8 cellular contexts compared by ENCODE assay signal in genomic region chr4:118034061-118034785, GRCh38. TPM values are rescaled to one million over a fixed set of nuclear protein-coding genes. Genes with fewer than 3 reads are reported as not detected.
DNase-seq lines count a peak whose midpoint lies in the region; ATAC-seq and TF ChIP-seq lines count a peak whose summit lies in the region.

TSS of gene NDST3 (plus strand) at chr4:118034486. CDS start at chr4:118053911, 19,425 bp downstream.

- peak within 1 kb of the TSS; percentile 99 for H2AFZ ChIP-seq in neuronal stem cell (ENCODE audit: low read length)

- no peak within 1 kb of the TSS for H2BK120ac ChIP-seq in neuronal stem cell (ENCODE audit: low read depth, low read length)

- H3K4me2 ChIP-seq in neuronal stem cell (ENCODE audit: insufficient read depth, low read length, poor library complexity, severe bottlenecking): peak within 1 kb of the TSS; percentile 66

- CTCF ChIA-PET in activated naive CD4-positive, alpha-beta T cell treated with anti-CD3 and anti-CD28 coated beads for 36 hours (lab: Charles Lee): interaction anchor here (1.3 kb wide), 1 partner anchor 9 kb away, joined by 3 read pairs; no protein-coding TSS in a partner anchor

- intact Hi-C loops in activated naive CD4-positive, alpha-beta T cell treated with anti-CD3 and anti-CD28 coated beads for 36 hours (cut with micrococcal nuclease): loop anchor here (10.0 kb wide), 1 partner anchor 1969 kb away; no protein-coding TSS in a partner anchor

- ATAC-seq in GM19463 (IDR thresholded peaks at IDR 0.05; ENCODE audit: unreplicated experiment): no peak

- peak within 1 kb of the TSS; percentile 89 for H2BK15ac ChIP-seq in neuronal stem cell (ENCODE audit: low read length)

- no peaks in the 10 kb centered on the region for H3K9me3 Mint-ChIP-seq in activated naive CD4-positive, alpha-beta T cell treated with anti-CD3 and anti-CD28 coated beads for 36 hours
- H3K9me3 Mint-ChIP-seq in HFFc6: no peaks in the 10 kb centered on the region

- no peak within 1 kb of the TSS for H3K27ac ChIP-seq in neuronal stem cell (replicated peaks; ENCODE audit: low read length)

- no peak within 1 kb of the TSS for H3K27ac Mint-ChIP-seq in activated naive CD4-positive, alpha-beta T cell treated with anti-CD3 and anti-CD28 coated beads for 36 hours
- H3K27ac Mint-ChIP-seq in HFFc6: no peak within 1 kb of the TSS

- peak within 1 kb of the TSS; percentile 81 for H3K9ac ChIP-seq in neuronal stem cell (ENCODE audit: low read depth, low read length, poor library complexity)

- peak; percentile 46 for DNase-seq in activated naive CD4-positive, alpha-beta T cell treated with anti-CD3 and anti-CD28 coated beads for 36 hours
- no peak for DNase-seq in activated naive CD4-positive, alpha-beta T cell treated with Interleukin-2 at 50 U/mL for 16 hours
- DNase-seq in HFFc6 (peak; percentile 10), NCI-H1694 (lab: John Stamatoyannopoulos, UW) (peak; percentile 84), UCSD-AML1 (lab: John Stamatoyannopoulos, UW; ENCODE audit: unreplicated experiment) (peak; percentile 68), fibroblast of pulmonary artery (ENCODE audit: low read depth) (peak; percentile 42), neuronal stem cell (ENCODE audit: low spot score) (peak; percentile 62)

- no peaks in the 10 kb centered on the region for H3K4me1 ChIP-seq in neuronal stem cell (ENCODE audit: control insufficient read depth in 2 of 2, insufficient read depth in 1 of 2, low read depth in 1 of 2, low read length in 2 of 2)

- no peak within 1 kb of the TSS for H2AK5ac ChIP-seq in neuronal stem cell (ENCODE audit: low read depth, low read length)

- no peaks in the 10 kb centered on the region for H3K79me1 ChIP-seq in neuronal stem cell (ENCODE audit: low read depth, low read length)

- H3K4ac ChIP-seq in neuronal stem cell (ENCODE audit: low read length): no peak within 1 kb of the TSS

- H3K14ac ChIP-seq in neuronal stem cell (ENCODE audit: low read length): no peak within 1 kb of the TSS

- H3K18ac ChIP-seq in neuronal stem cell (ENCODE audit: low read length): peak within 1 kb of the TSS; percentile 97

- H3K36me3 ChIP-seq in neuronal stem cell (replicated peaks in 1 of 2; ENCODE audit: control insufficient read depth in 2 of 2, insufficient read depth in 2 of 2, low read length in 2 of 2): no peaks in the 10 kb centered on the region

- no peak within 1 kb of the TSS for H2BK5ac ChIP-seq in neuronal stem cell (ENCODE audit: low read length)

- no peak within 1 kb of the TSS for H3K23ac ChIP-seq in neuronal stem cell (ENCODE audit: low read depth, low read length, poor library complexity)

- H3K27me3 ChIP-seq in neuronal stem cell (ENCODE audit: control insufficient read depth in 3 of 3, insufficient read depth in 3 of 3, low read depth in 1 of 3, low read length in 3 of 3): peaks cover 0 to 15% (median 0%) of the 10 kb centered on the region in 3 experiments

- peaks cover 35% of the 10 kb centered on the region for H3K27me3 Mint-ChIP-seq in activated naive CD4-positive, alpha-beta T cell treated with anti-CD3 and anti-CD28 coated beads for 36 hours (ENCODE audit: low read depth)
- peaks cover 14% of the 10 kb centered on the region for H3K27me3 Mint-ChIP-seq in HFFc6 (ENCODE audit: insufficient read depth)

- peak within 1 kb of the TSS; percentile 1 for H3K4me3 Mint-ChIP-seq in activated naive CD4-positive, alpha-beta T cell treated with anti-CD3 and anti-CD28 coated beads for 36 hours
- peak within 1 kb of the TSS; percentile 80 for H3K4me3 Mint-ChIP-seq in HFFc6

- H3K9me3 ChIP-seq in neuronal stem cell (replicated peaks in 1 of 2; ENCODE audit: control insufficient read depth in 2 of 2, insufficient read depth in 1 of 2, low read depth in 1 of 2, low read length in 2 of 2): no peaks in the 10 kb centered on the region

- H3K36me3 Mint-ChIP-seq in activated naive CD4-positive, alpha-beta T cell treated with anti-CD3 and anti-CD28 coated beads for 36 hours (ENCODE audit: low read depth): no peaks in the 10 kb centered on the region
- H3K36me3 Mint-ChIP-seq in HFFc6 (ENCODE audit: low read depth): no peaks in the 10 kb centered on the region

- peak within 1 kb of the TSS; percentile 42 for H3K4me3 ChIP-seq in fibroblast of pulmonary artery (replicated peaks; ENCODE audit: low read depth, low read length)
- H3K4me3 ChIP-seq in neuronal stem cell (ENCODE audit: low read length in 2 of 2): peak within 1 kb of the TSS; percentile 49 to 96

- peaks cover 4% of the 10 kb centered on the region for H3K4me1 Mint-ChIP-seq in activated naive CD4-positive, alpha-beta T cell treated with anti-CD3 and anti-CD28 coated beads for 36 hours (ENCODE audit: low read depth)
- H3K4me1 Mint-ChIP-seq in HFFc6 (ENCODE audit: low read depth): peaks cover 13% of the 10 kb centered on the region

- peak; percentile 61 for TF ChIP-seq CTCF in HFFc6 (IDR thresholded peaks at IDR 0.05)
- TF ChIP-seq CTCF in fibroblast of pulmonary artery (IDR thresholded peaks at IDR 0.05; ENCODE audit: low read length, missing control alignments): peak; percentile 14

- H4K91ac ChIP-seq in neuronal stem cell (ENCODE audit: low read depth, low read length, poor library complexity): no peak within 1 kb of the TSS

- H4K8ac ChIP-seq in neuronal stem cell (ENCODE audit: low read depth, low read length): no peak within 1 kb of the TSS

- no peak within 1 kb of the TSS for H2BK12ac ChIP-seq in neuronal stem cell (ENCODE audit: low read length)

- WGBS in neuronal stem cell (ENCODE audit: extremely low coverage in 2 of 2, insufficient read length in 2 of 2, insufficient replicate concordance in 1 of 2), 2 donors: no CpG with 5 or more reads among the region's 11 CpGs

RNA-seq across cellular contexts. Expression of gene NDST3, which starts in this region (rescaled TPM):
- total RNA-seq in activated naive CD4-positive, alpha-beta T cell treated with anti-CD3 and anti-CD28 coated beads for 36 hours: not detected
- total RNA-seq in HFFc6 (2021; fragmentation: NEBNext Ultra II Directional; extraction: Animal tissue kit (Norgen Biotek cat#: 25700)): not detected
- polyA plus RNA-seq in neuronal stem cell (2013, experiment 1 of 2): 0.35 TPM
- 0.48 TPM for polyA plus RNA-seq in neuronal stem cell (2013, experiment 2 of 2)

Comparison
In these comparisons a context has a peak if more than half of its experiments do, and no peak if none do; other contexts are left out.
1. Peak in DNase-seq in activated naive CD4-positive, alpha-beta T cell treated with anti-CD3 and anti-CD28 coated beads for 36 hours; RNA of the gene not detected or under 1 TPM.
2. Peak in DNase-seq in HFFc6; RNA of the gene not detected or under 1 TPM.